ENCODE assay signal across 1 cellular context in genomic region chr19:44914436-44915206, GRCh38.
A peak's percentile ranks its signal among the peaks of the same experiment; 100 is the strongest.
TF ChIP-seq lines count a peak whose summit lies in the region.
"Not testable (repeated sequence)": the region's sequence is repeated elsewhere in the genome, so short reads cannot be mapped to it uniquely, and the experiment has no call there.

APOC1 (plus strand) TSS chr19:44914608; CDS start chr19:44914892, 284 bp downstream.

TF ChIP-seq in K562, 482 proteins besides CTCF, POLR2A, EP300 and RAD21 (continued from another document):
- TF ChIP-seq PHF8 (IDR thresholded peaks at IDR 0.05; ENCODE audit: borderline replicate concordance, low read length) (peak; percentile 50; the same call in 1 of the 2 replicates), NFIC (IDR thresholded peaks at IDR 0.05) (peak; percentile 40; the same call in 1 of the 2 replicates), HMGXB4 (CRISPR knock-in tag; IDR thresholded peaks at IDR 0.05) (0 out of 2 replicates have a peak, but pooled peaks have one; percentile 8), CREM (IDR thresholded peaks at IDR 0.05; ENCODE audit: low read depth) (peak; percentile 97), ZBTB12 (CRISPR knock-in tag; IDR thresholded peaks at IDR 0.05) (peak; percentile 81), JUND (IDR thresholded peaks at IDR 0.05; ENCODE audit: borderline replicate concordance, low read depth, low read length) (peak; percentile 16; the same call in 1 of the 2 replicates), HINFP (tag; conservative IDR thresholded peaks at IDR 0.05; ENCODE audit: low read depth) (peak; percentile 78), SUPT5H (IDR thresholded peaks at IDR 0.05) (peak; percentile 77), EP400 (IDR thresholded peaks at IDR 0.05) (peak; percentile 86), PKNOX1 (IDR thresholded peaks at IDR 0.05) (peak; percentile 49), CBX1 (IDR thresholded peaks at IDR 0.05; ENCODE audit: low read depth) (0 out of 2 replicates have a peak, but pooled peaks have one; percentile 48), NKRF (IDR thresholded peaks at IDR 0.05; ENCODE audit: borderline replicate concordance) (peak; percentile 70; the same call in 1 of the 2 replicates), TOE1 (IDR thresholded peaks at IDR 0.05; ENCODE audit: borderline replicate concordance) (peak; percentile 62; the same call in 1 of the 2 replicates), MGA (IDR thresholded peaks at IDR 0.05) (peak; percentile 84), MAZ (CRISPR knock-in tag; conservative IDR thresholded peaks at IDR 0.05 in 1 of 2, IDR thresholded peaks at IDR 0.05 in 1 of 2) (peak in 1 of 2 experiments; percentile 10; a peak in 1 of 4 replicates), GTF2F1 (IDR thresholded peaks at IDR 0.05; ENCODE audit: low read depth, low read length) (peak; percentile 92; the same call in 1 of the 2 replicates), RCOR1 (IDR thresholded peaks at IDR 0.05; ENCODE audit: borderline replicate concordance in 1 of 2, low read depth in 2 of 2, low read length in 2 of 2) (peak in 1 of 2 experiments; percentile 80; a peak in 1 of 4 replicates), MAX (CRISPR knock-in tag; IDR thresholded peaks at IDR 0.05) (0 out of 2 replicates have a peak, but pooled peaks have one; percentile 44), CREB1 (IDR thresholded peaks at IDR 0.05) (peak; percentile 91), CREB1 (CRISPR knock-in tag; IDR thresholded peaks at IDR 0.05) (peak; percentile 95), ATF7 (IDR thresholded peaks at IDR 0.05) (peak; percentile 88; the same call in 1 of the 2 replicates), POLR2H (tag; IDR thresholded peaks at IDR 0.05; ENCODE audit: low read depth) (peak; percentile 56; the same call in 1 of the 2 replicates), RNF2 (IDR thresholded peaks at IDR 0.05) (0 out of 2 replicates have a peak, but pooled peaks have one; percentile 19), ZNF263 (CRISPR knock-in tag; IDR thresholded peaks at IDR 0.05; ENCODE audit: borderline replicate concordance) (peak; percentile 93), MEIS2 (IDR thresholded peaks at IDR 0.05; ENCODE audit: partially characterized antibody) (peak; percentile 3), NEUROD1 (IDR thresholded peaks at IDR 0.05; ENCODE audit: borderline replicate concordance, low read depth, low read length, partially characterized antibody) (peak; percentile 8), MNT (conservative IDR thresholded peaks at IDR 0.05) (peak; percentile 20 to 50), RFX5 (IDR thresholded peaks at IDR 0.05; ENCODE audit: low read depth, low read length) (peak; percentile 96), CEBPG (CRISPR knock-in tag; IDR thresholded peaks at IDR 0.05) (peak; percentile 66), CEBPG (tag; conservative IDR thresholded peaks at IDR 0.05 in 1 of 2, IDR thresholded peaks at IDR 0.05 in 1 of 2) (peak in 1 of 2 experiments; percentile 24; a peak in 1 of 4 replicates)
- not testable (repeated sequence) for TF ChIP-seq JUND (tag; IDR thresholded peaks at IDR 0.05; ENCODE audit: borderline replicate concordance, low read depth, low read length); TOE1 (CRISPR knock-in tag; IDR thresholded peaks at IDR 0.05; ENCODE audit: borderline replicate concordance, low read depth)
